16 cellular contexts compared by ENCODE assay signal in the genomic region with DNA sequence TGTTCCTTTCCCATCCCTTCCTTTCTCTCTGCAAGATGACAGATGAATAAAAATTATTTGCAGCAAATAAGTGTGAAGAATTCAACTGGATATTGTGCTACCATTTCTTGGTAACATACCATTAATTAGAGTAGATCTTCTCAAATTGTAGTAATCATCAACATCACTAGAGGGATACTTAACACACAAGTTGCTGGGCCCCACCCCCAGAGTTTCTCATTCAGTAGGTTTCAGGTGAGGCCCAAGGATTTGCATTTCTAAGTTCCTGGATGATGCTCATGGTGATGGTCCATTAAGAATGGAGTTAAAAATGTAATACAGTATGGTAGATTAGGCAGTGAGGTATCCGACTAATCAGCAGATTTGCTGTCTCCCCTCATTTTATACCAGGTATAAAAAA.
DNase-seq lines count a peak whose midpoint lies in the region; ATAC-seq and TF ChIP-seq lines count a peak whose summit lies in the region.
"Had no signal": no experiment of that assay in that cellular context is flagged by ENCODE, and none has a peak within 500 bp of the region (broad histone marks: within the 10 kb centered on the region; RNA-seq: fewer than 3 reads in every experiment).

No MANE protein-coding gene starts in this region.

- H3K9me3 ChIP-seq in neural progenitor cell (ENCODE audit: low read depth) = no peaks in the 10 kb centered on the region
- H3K9me3 ChIP-seq: neutrophil had no signal

- H3K36me3 Mint-ChIP-seq in neural progenitor cell = peaks cover 7% of the 10 kb centered on the region
- H3K36me3 Mint-ChIP-seq: stimulated activated effector memory CD8-positive, alpha-beta T cell treated with anti-CD3 and anti-CD28 coated beads, Interleukin-12 subunit alpha, Interleukin-12 subunit beta, amount 100 ng/mL, for 72 hours had no signal

- H3K27me3 Mint-ChIP-seq in neural progenitor cell (ENCODE audit: insufficient read depth, low read depth) = peaks cover 2% of the 10 kb centered on the region
- H3K27me3 Mint-ChIP-seq: effector memory CD8-positive, alpha-beta T cell had no signal

- no peaks in the 10 kb centered on the region for H3K27me3 ChIP-seq in neural progenitor cell
- H3K27me3 ChIP-seq: neutrophil had no signal

- H2AFZ ChIP-seq in neural progenitor cell (replicated peaks) = no peak overlapping the region

- ATAC-seq in HG02678 (IDR thresholded peaks at IDR 0.05; ENCODE audit: unreplicated experiment) = peak; percentile 40
- peak; percentile 56 for ATAC-seq in HG03575 (IDR thresholded peaks at IDR 0.05; ENCODE audit: extremely low read depth, insufficient number of reproducible peaks, low FRiP score, unreplicated experiment)
- ATAC-seq: effector memory CD8-positive, alpha-beta T cell; stimulated activated effector memory CD8-positive, alpha-beta T cell treated with anti-CD3 and anti-CD28 coated beads, Interleukin-12 subunit alpha, Interleukin-12 subunit beta, amount 100 ng/mL, for 72 hours had no signal

- H3K4me2 ChIP-seq in neural progenitor cell = no peak overlapping the region

- H3K36me3 ChIP-seq in neural progenitor cell = no peaks in the 10 kb centered on the region
- H3K36me3 ChIP-seq: neutrophil had no signal

- H3K27ac ChIP-seq in neural progenitor cell = no peak overlapping the region
- H3K27ac ChIP-seq: 22Rv1, neutrophil had no signal

- no peak overlapping the region for H3K4me3 ChIP-seq in neural progenitor cell

- H3F3A ChIP-seq in neural progenitor cell (ENCODE audit: low read depth) = no peaks in the 10 kb centered on the region

- H3K4me1 Mint-ChIP-seq in neural progenitor cell = peaks cover 14% of the 10 kb centered on the region
- H3K4me1 Mint-ChIP-seq: stimulated activated effector memory CD8-positive, alpha-beta T cell treated with anti-CD3 and anti-CD28 coated beads, Interleukin-12 subunit alpha, Interleukin-12 subunit beta, amount 100 ng/mL, for 72 hours had no signal

- no peak overlapping the region for H3K9ac ChIP-seq in neural progenitor cell

- H3K27ac Mint-ChIP-seq in neural progenitor cell = no peak overlapping the region
- H3K27ac Mint-ChIP-seq: effector memory CD8-positive, alpha-beta T cell; stimulated activated effector memory CD8-positive, alpha-beta T cell treated with anti-CD3 and anti-CD28 coated beads, Interleukin-12 subunit alpha, Interleukin-12 subunit beta, amount 100 ng/mL, for 72 hours had no signal

- no peak overlapping the region for H3K4me3 Mint-ChIP-seq in neural progenitor cell
- H3K4me3 Mint-ChIP-seq: effector memory CD8-positive, alpha-beta T cell; stimulated activated effector memory CD8-positive, alpha-beta T cell treated with anti-CD3 and anti-CD28 coated beads, Interleukin-12 subunit alpha, Interleukin-12 subunit beta, amount 100 ng/mL, for 72 hours had no signal

- no peaks in the 10 kb centered on the region for H3K9me3 Mint-ChIP-seq in neural progenitor cell

- peak; percentile 10 for TF ChIP-seq CTCF in neural progenitor cell (IDR thresholded peaks at IDR 0.05)

- H4K20me1 ChIP-seq in neural progenitor cell (ENCODE audit: low read depth) = no peaks in the 10 kb centered on the region

- DNase-seq in DMS 273 (lab: John Stamatoyannopoulos, UW; ENCODE audit: unreplicated experiment) = peak; percentile 2
- no peak for DNase-seq in DMS 273 treated with DMSO at 0.1 percent for 48 hours (lab: John Stamatoyannopoulos, UW)
- DNase-seq in neural progenitor cell (ENCODE audit: low spot score) = no peak
- DNase-seq in activated T-cell treated with anti-CD3 and anti-CD28 coated beads for 4 hours = no peak
- DNase-seq in NCI-H1092 treated with DMSO at 0.1 percent for 48 hours (lab: John Stamatoyannopoulos, UW) = no peak
- DNase-seq in activated effector memory CD4-positive, alpha-beta T cell treated with Interleukin-2 at 50 U/mL for 16 hours = no peak
- DNase-seq: Calu3; effector memory CD8-positive, alpha-beta T cell; NCI-H345; Right ventricle myocardium superior; stimulated activated CD4-positive, alpha-beta T cell treated with anti-CD3 and anti-CD28 coated beads, Interleukin-15, amount 100 ng/mL, for 24 hours had no signal

- H3K79me2 ChIP-seq in neural progenitor cell (ENCODE audit: low read depth) = no peaks in the 10 kb centered on the region

- H3K4me1 ChIP-seq in neural progenitor cell = no peaks in the 10 kb centered on the region
